8 cellular contexts compared by ENCODE assay signal in genomic region chr9:120876842-120877240, GRCh38. TPM values are rescaled to one million over a fixed set of nuclear protein-coding genes. Genes with fewer than 3 reads are reported as not detected.
A peak's percentile ranks its signal among the peaks of the same experiment; 100 is the strongest.
DNase-seq lines count a peak whose midpoint lies in the region; ATAC-seq and TF ChIP-seq lines count a peak whose summit lies in the region.

TSS of gene PHF19 (minus strand) at chr9:120877188. CDS start at chr9:120874741, 2,447 bp downstream.

- TF ChIP-seq CTCF in BE2C (IDR thresholded peaks at IDR 0.05; ENCODE audit: low read depth, low read length) = no peak
- TF ChIP-seq CTCF in mesothelial cell of epicardium (IDR thresholded peaks at IDR 0.05; ENCODE audit: unreplicated experiment) = no peak
- TF ChIP-seq CTCF in uterus (IDR thresholded peaks at IDR 0.05) = no peak

- ATAC-seq in GM18868 (IDR thresholded peaks at IDR 0.05; ENCODE audit: unreplicated experiment) = peak; percentile 7
- peak; percentile 9 for ATAC-seq in HG03342 (IDR thresholded peaks at IDR 0.05; ENCODE audit: unreplicated experiment)

- H3K4me1 Mint-ChIP-seq in mesothelial cell of epicardium = peaks cover 17% of the 10 kb centered on the region

- peak within 1 kb of the TSS; percentile 80 for H3K4me3 Mint-ChIP-seq in mesothelial cell of epicardium

- H3K4me3 ChIP-seq in BE2C (ENCODE audit: low read depth, low read length) (peak within 1 kb of the TSS; percentile 60), uterus (peak within 1 kb of the TSS; percentile 72 to 98)
- peak within 1 kb of the TSS; percentile 68 for H3K4me3 ChIP-seq in effector memory CD4-positive, alpha-beta T cell (ENCODE audit: insufficient read depth, low read depth, low read length, poor library complexity, severe bottlenecking)

- intact Hi-C loops in uterus (cut with DNase I; ENCODE audit: low total_unique reads) = loop anchor here (5.0 kb wide), 1 partner anchor 60 kb away; no protein-coding TSS in a partner anchor

- TF ChIP-seq POLR2A in uterus (IDR thresholded peaks at IDR 0.05) = no peak

- H3K9me3 Mint-ChIP-seq in mesothelial cell of epicardium = no peaks in the 10 kb centered on the region

- peak within 1 kb of the TSS; percentile 93 for H3K27ac ChIP-seq in effector memory CD4-positive, alpha-beta T cell (ENCODE audit: insufficient read depth, low read length, poor library complexity, severe bottlenecking)
- peak within 1 kb of the TSS; percentile 89 to 100 for H3K27ac ChIP-seq in uterus

- H3K4me1 ChIP-seq in BE2C = peaks cover 8% of the 10 kb centered on the region; the same call in 1 of the 2 replicates
- peaks cover 60% of the 10 kb centered on the region for H3K4me1 ChIP-seq in effector memory CD4-positive, alpha-beta T cell (ENCODE audit: control insufficient read depth, insufficient read depth, low read length, poor library complexity, severe bottlenecking)
- no peaks in the 10 kb centered on the region for H3K4me1 ChIP-seq in uterus

- H3K9me3 ChIP-seq in BE2C = no peaks in the 10 kb centered on the region
- H3K9me3 ChIP-seq in effector memory CD4-positive, alpha-beta T cell (ENCODE audit: control insufficient read depth, low read length) = no peaks in the 10 kb centered on the region
- H3K9me3 ChIP-seq in uterus = no peaks in the 10 kb centered on the region

- H3K36me3 Mint-ChIP-seq in mesothelial cell of epicardium = peaks cover 3% of the 10 kb centered on the region

- peaks cover 23% of the 10 kb centered on the region for H3K36me3 ChIP-seq in BE2C
- peaks cover 20% of the 10 kb centered on the region for H3K36me3 ChIP-seq in effector memory CD4-positive, alpha-beta T cell (ENCODE audit: control insufficient read depth, insufficient read depth, low read length)
- no peaks in the 10 kb centered on the region for H3K36me3 ChIP-seq in uterus

- peak within 1 kb of the TSS; percentile 68 for H3K27ac Mint-ChIP-seq in mesothelial cell of epicardium

- no peaks in the 10 kb centered on the region for H3K27me3 ChIP-seq in BE2C
- no peaks in the 10 kb centered on the region for H3K27me3 ChIP-seq in effector memory CD4-positive, alpha-beta T cell (replicated peaks; ENCODE audit: control insufficient read depth, insufficient read depth, low read length, poor library complexity, severe bottlenecking)
- no peaks in the 10 kb centered on the region for H3K27me3 ChIP-seq in uterus

- H3K27me3 Mint-ChIP-seq in mesothelial cell of epicardium (ENCODE audit: low read depth) = peaks cover 35% of the 10 kb centered on the region

- peak; percentile 71 for DNase-seq in BE2C
- DNase-seq in SW 1271 (lab: John Stamatoyannopoulos, UW) = peak; percentile 35 to 55
- DNase-seq in effector memory CD4-positive, alpha-beta T cell = no peak
- no peak for DNase-seq in mesothelial cell of epicardium (ENCODE audit: low spot score in 2 of 2, unreplicated experiment in 2 of 2)
- peak in 1 of 2 donors; percentile 59 for DNase-seq in uterus
- no peak for DNase-seq in activated effector memory CD4-positive, alpha-beta T cell treated with Interleukin-2 at 50 U/mL for 16 hours

RNA-seq across cellular contexts. Expression of gene PHF19, which starts in this region (rescaled TPM):
- polyA plus RNA-seq in BE2C (2012; ENCODE audit: insufficient read depth, insufficient read length, low read depth) = 49.6 TPM
- total RNA-seq in mesothelial cell of epicardium (36.0 to 44.5 TPM (median 41.6 TPM) in 3 replicates), uterus (10 to 100 TPM; 12.6 to 76.3 (median 31.8) TPM)

Comparison
In these comparisons a context has a peak if more than half of its experiments do, and no peak if none do; other contexts are left out.
1. DNase-seq: peak in BE2C (single experiment) and SW 1271 (2 of 2); none in effector memory CD4-positive, alpha-beta T cell (0 of 3), mesothelial cell of epicardium (0 of 2) and activated effector memory CD4-positive, alpha-beta T cell treated with Interleukin-2 at 50 U/mL for 16 hours (single experiment).
2. Peak in every context shown above with its lines, with median percentiles within 50 percentile points of each other: H3K4me3 ChIP-seq.